In genomic region chr4:1523506-1523905, GRCh38 we compare ENCODE assay signal across 20 cellular contexts.
"Had no signal": no experiment of that assay in that cellular context is flagged by ENCODE, and none has a peak within 500 bp of the region (broad histone marks: within the 10 kb centered on the region; RNA-seq: fewer than 3 reads in every experiment).

No MANE protein-coding gene starts in this region.

- DNase-seq: effector CD4-positive, alpha-beta T cell; endodermal cell; foreskin keratinocyte; immature natural killer cell; left cardiac atrium; mammary epithelial cell; naive thymus-derived CD8-positive, alpha-beta T cell; occipital lobe; stimulated activated CD4-positive, alpha-beta T cell treated with anti-CD3 and anti-CD28 coated beads, Interleukin-2, amount 100 ng/mL, for 24 hours; stimulated activated CD4-positive, alpha-beta T cell treated with anti-CD3 and anti-CD28 coated beads, Interleukin-4, amount 100 ng/mL, for 4 hours; stimulated activated naive CD4-positive, alpha-beta T cell; stomach; trophoblast cell; uterus had no signal

- H3K27me3 ChIP-seq: pancreas had no signal

- H3K4me1 ChIP-seq: foreskin keratinocyte, pancreas, prostate gland, uterus had no signal

- H3K4me3 Mint-ChIP-seq: endodermal cell, immature natural killer cell, neural crest cell had no signal

- H3K9me3 Mint-ChIP-seq: immature natural killer cell had no signal

- H2AFZ ChIP-seq: hepatocyte had no signal

- H3K4me2 ChIP-seq: hepatocyte had no signal

- H3K36me3 ChIP-seq: pancreas, prostate gland, stomach, thoracic aorta, uterus had no signal

- H3K79me2 ChIP-seq: hepatocyte had no signal

- H3K27ac Mint-ChIP-seq: endodermal cell, immature natural killer cell had no signal

- H3K9me3 ChIP-seq: pancreas, prostate gland had no signal

- H3K36me3 Mint-ChIP-seq: immature natural killer cell had no signal

- H3K4me3 ChIP-seq: coronary artery, hepatocyte, pancreas, prostate gland, stomach, thoracic aorta, uterus had no signal

- ATAC-seq: foreskin keratinocyte; naive thymus-derived CD8-positive, alpha-beta T cell; pancreas had no signal

- H3K4me1 Mint-ChIP-seq: endodermal cell had no signal

- H3K27ac ChIP-seq: coronary artery, foreskin keratinocyte, hepatocyte, pancreas, prostate gland, stomach, thoracic aorta, uterus had no signal
